In the genomic region with DNA sequence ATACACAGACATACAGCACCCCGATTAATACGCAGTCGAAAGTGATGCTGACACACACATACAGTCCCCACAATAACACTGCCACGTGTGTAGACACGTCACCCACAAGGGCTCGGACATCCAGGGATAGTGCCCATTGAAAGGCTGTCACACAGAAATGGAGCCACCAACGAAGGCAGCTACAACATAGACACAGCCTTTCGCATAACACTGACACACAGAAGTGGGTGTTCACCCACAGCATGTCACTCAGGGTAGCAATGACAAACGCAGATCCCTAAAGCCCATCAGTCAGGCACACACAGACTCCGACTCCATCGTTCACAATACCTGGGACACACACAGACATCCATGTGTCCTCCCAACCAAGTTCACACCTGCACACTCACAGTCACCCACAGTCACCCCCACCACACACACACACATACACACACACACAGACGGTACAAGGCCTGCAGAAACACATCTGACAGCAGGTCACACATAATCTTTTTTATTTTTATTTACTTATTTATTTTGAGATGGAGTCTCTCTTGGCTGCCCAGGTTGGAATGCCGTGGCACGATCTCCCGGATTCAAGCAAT, we compare ENCODE assay signal across 9 cellular contexts. TPM values are rescaled to one million over a fixed set of nuclear protein-coding genes. Genes with fewer than 3 reads are reported as not detected.
DNase-seq lines count a peak whose midpoint lies in the region; ATAC-seq, FAIRE-seq and TF ChIP-seq lines count a peak whose summit lies in the region.
"Had no signal": no experiment of that assay in that cellular context is flagged by ENCODE, and none has a peak within 500 bp of the region (broad histone marks: within the 10 kb centered on the region; RNA-seq: fewer than 3 reads in every experiment).

No MANE protein-coding gene starts in this region.

- TF ChIP-seq EP300 in esophagus muscularis mucosa (IDR thresholded peaks at IDR 0.05) (no peak), transverse colon (IDR thresholded peaks at IDR 0.05; ENCODE audit: low read depth) (no peak)

- ATAC-seq in psoas muscle = no peak
- no peak for ATAC-seq in body of pancreas

- no peaks in the 10 kb centered on the region for H3K27me3 ChIP-seq in esophagus muscularis mucosa
- H3K27me3 ChIP-seq in psoas muscle (ENCODE audit: insufficient read depth in 3 of 3, low read length in 2 of 3) = peaks cover 0 to 28% (median 2%) of the 10 kb centered on the region in 3 donors
- H3K27me3 ChIP-seq in body of pancreas = no peaks in the 10 kb centered on the region
- peaks cover 8% of the 10 kb centered on the region for H3K27me3 ChIP-seq in transverse colon

- in situ Hi-C loops in transverse colon (cut with MboI; ENCODE audit: low pct_ligation_motif_present in 1 of 4, low pct_unique_long_range_greater_than_20kb in 1 of 4, low sequenced_read_pairs in 3 of 4) = loop anchor here (10.0 to 25.0 kb wide), 4 partner anchors 104 to 279 kb away; partner anchors contain the start of genes C19orf53 (in 1 of the 4) and MRI1 (in 1 of the 4)

- intact Hi-C loops in esophagus muscularis mucosa (cut with DNase I) = no loop called here
- intact Hi-C loops in psoas muscle (cut with DNase I) = no loop called here
- intact Hi-C loops in body of pancreas (cut with DNase I) = loop anchor here (5.0 kb wide), 1 partner anchor 269 kb away; no protein-coding TSS in a partner anchor
- intact Hi-C loops in transverse colon (cut with DNase I; ENCODE audit: low total_unique reads) = loop anchor here (10.0 kb wide), 1 partner anchor 102 kb away; the partner anchor contains the start of gene MRI1

- H3K4me3 ChIP-seq in SK-N-MC = peak overlapping the region; percentile 79
- peak overlapping the region; percentile 61 to 90 (median 82) for H3K4me3 ChIP-seq in esophagus muscularis mucosa
- H3K4me3 ChIP-seq in psoas muscle = peak overlapping the region; percentile 72
- H3K4me3 ChIP-seq in body of pancreas = no peak overlapping the region
- peak overlapping the region in 2 of 4 donors; percentile 64 to 79 for H3K4me3 ChIP-seq in transverse colon

- TF ChIP-seq CTCF in esophagus muscularis mucosa (IDR thresholded peaks at IDR 0.05) (no peak), psoas muscle (IDR thresholded peaks at IDR 0.05) (no peak), body of pancreas (IDR thresholded peaks at IDR 0.05) (no peak), transverse colon (IDR thresholded peaks at IDR 0.05) (no peak)

- WGBS in esophagus muscularis mucosa = 72% methylated on average over 15 of the region's 15 CpGs
- 56 to 71% (median 65%) methylated on average over 15 of the region's 15 CpGs for WGBS in psoas muscle, 3 donors
- 71 to 82% methylated on average over 11 to 15 of the region's 15 CpGs for WGBS in body of pancreas, 2 donors
- 68 to 78% methylated on average over 4 to 15 of the region's 15 CpGs for WGBS in transverse colon (ENCODE audit: low coverage in 1 of 2), 2 donors

- no peak overlapping the region for H3K9ac ChIP-seq in SK-N-MC (ENCODE audit: insufficient read length)

- FAIRE-seq in GM12891 (lab: Jason Lieb, UNC) = peak; percentile 86

- peaks cover 14 to 37% (median 28%) of the 10 kb centered on the region in 4 donors for H3K4me1 ChIP-seq in esophagus muscularis mucosa
- peaks cover 6% of the 10 kb centered on the region for H3K4me1 ChIP-seq in psoas muscle
- peaks cover 22% of the 10 kb centered on the region for H3K4me1 ChIP-seq in body of pancreas
- H3K4me1 ChIP-seq in transverse colon = peaks cover 5 to 18% (median 14%) of the 10 kb centered on the region in 4 donors

- H3K27ac ChIP-seq in SK-N-MC (0 out of 2 replicates have a peak overlapping the region, but pooled peaks have one; percentile 26), esophagus muscularis mucosa (replicated peaks in 1 of 4) (peak overlapping the region in 2 of 4 donors; percentile 85 to 92), psoas muscle (no peak overlapping the region), body of pancreas (no peak overlapping the region), transverse colon (peak overlapping the region in 2 of 4 donors; percentile 42 to 57)

- no peak for TF ChIP-seq POLR2A in GM12891 (IDR thresholded peaks at IDR 0.05; ENCODE audit: low read depth, low read length)
- no peak for TF ChIP-seq POLR2A in esophagus muscularis mucosa (IDR thresholded peaks at IDR 0.05; ENCODE audit: low read depth)
- no peak for TF ChIP-seq POLR2A in body of pancreas (IDR thresholded peaks at IDR 0.05)
- TF ChIP-seq POLR2A in transverse colon (IDR thresholded peaks at IDR 0.05) = no peak

- H3K9me3 ChIP-seq in SK-N-MC (ENCODE audit: low read depth, low read length) (no peaks in the 10 kb centered on the region), esophagus muscularis mucosa (no peaks in the 10 kb centered on the region), psoas muscle (no peaks in the 10 kb centered on the region), body of pancreas (no peaks in the 10 kb centered on the region), transverse colon (no peaks in the 10 kb centered on the region)

- H3K36me3 ChIP-seq in SK-N-MC (ENCODE audit: insufficient read depth, low read length) (no peaks in the 10 kb centered on the region), esophagus muscularis mucosa (no peaks in the 10 kb centered on the region), psoas muscle (ENCODE audit: insufficient read depth in 1 of 2, low read depth in 1 of 2) (no peaks in the 10 kb centered on the region), body of pancreas (replicated peaks in 1 of 2; ENCODE audit: insufficient read depth in 1 of 2, low read depth in 2 of 2) (no peaks in the 10 kb centered on the region), transverse colon (no peaks in the 10 kb centered on the region)

- no peak for DNase-seq in GM12891 (ENCODE audit: insufficient read length, low spot score)
- no peak for DNase-seq in SK-N-MC (ENCODE audit: low read depth, low spot score)
- no peak for DNase-seq in esophagus muscularis mucosa (ENCODE audit: extremely low spot score)
- no peak for DNase-seq in psoas muscle
- DNase-seq in body of pancreas = no peak
- no peak for DNase-seq in transverse colon
- no peak for DNase-seq in NCI-H345 treated with DMSO at 0.1 percent for 48 hours (lab: John Stamatoyannopoulos, UW; ENCODE audit: unreplicated experiment)
- DNase-seq in cerebellar nuclear complex (lab: John Stamatoyannopoulos, UW) = no peak
- DNase-seq: NCI-H2171 treated with DMSO at 0.1 percent for 48 hours had no signal

TF ChIP-seq in GM12891, 5 proteins besides CTCF, POLR2A, EP300 and RAD21:
- no peak for TF ChIP-seq POU2F2 (IDR thresholded peaks at IDR 0.05; ENCODE audit: low read depth, low read length)
- TF ChIP-seq TAF1 (IDR thresholded peaks at IDR 0.05; ENCODE audit: low read depth, low read length) = no peak
- no peak for TF ChIP-seq POLR2AphosphoS5 (IDR thresholded peaks at IDR 0.05; ENCODE audit: low read depth, low read length)
- no peak for TF ChIP-seq SPI1 (IDR thresholded peaks at IDR 0.05; ENCODE audit: low read depth, low read length)
- no peak for TF ChIP-seq PAX5 (IDR thresholded peaks at IDR 0.05; ENCODE audit: insufficient read depth, low read length, severe bottlenecking)

RNA-seq across cellular contexts. Expression of gene NANOS3, which starts 10.4 kb away (rescaled TPM):
- 2.0 TPM for polyA plus RNA-seq in GM12891 (2012; ENCODE audit: low read depth, missing spikeins)
- total RNA-seq in esophagus muscularis mucosa (not detected), psoas muscle (not detected), body of pancreas (not detected), transverse colon (not detected)
- polyA plus RNA-seq in psoas muscle = not detected

RNA-seq across cellular contexts. Expression of gene BRME1, which starts 39.4 kb away (rescaled TPM):
- 0.56 TPM for polyA plus RNA-seq in GM12891 (2012; ENCODE audit: low read depth, missing spikeins)
- total RNA-seq in esophagus muscularis mucosa (1 to 10 TPM in 1 of 4 donors, under 1 TPM in 3; 0.42 to 1.1 (median 0.78) TPM), psoas muscle (1 to 10 TPM in 2 of 4 donors, under 1 TPM in 2; 0.27 to 1.5 (median 1.0) TPM), body of pancreas (1 to 10 TPM; 3.0 to 4.9 TPM), transverse colon (100 to 1,000 TPM in 1 of 4 donors, 1 to 10 TPM in 3; 5.2 to 102 (median 6.7) TPM)
- polyA plus RNA-seq in psoas muscle = 1 to 10 TPM in 2 of 3 donors, under 1 TPM in 1; 0.86 to 2.5 (median 1.7) TPM

RNA-seq across cellular contexts. Expression of gene CC2D1A, which starts 39.4 kb away (rescaled TPM):
- polyA plus RNA-seq in GM12891 (2012; ENCODE audit: low read depth, missing spikeins) = 11.5 TPM
- total RNA-seq in esophagus muscularis mucosa (10 to 100 TPM; 22.9 to 42.8 (median 33.6) TPM), psoas muscle (10 to 100 TPM; 21.1 to 26.1 (median 24.6) TPM), body of pancreas (10 to 100 TPM; 35.5 to 52.1 TPM), transverse colon (100 to 1,000 TPM; 113 to 294 (median 177) TPM)
- 10 to 100 TPM; 20.1 to 31.7 (median 23.1) TPM for polyA plus RNA-seq in psoas muscle

Comparison
In these comparisons a context has a peak if more than half of its experiments do, and no peak if none do; other contexts are left out.
1. H3K4me3 ChIP-seq: peak in SK-N-MC (single experiment), esophagus muscularis mucosa (4 of 4) and psoas muscle (single experiment); none in body of pancreas (0 of 2).
2. intact Hi-C loops: an anchor here in body of pancreas (5.0 kb wide) and transverse colon (10.0 kb wide); none called in esophagus muscularis mucosa and psoas muscle.